In genomic region chr2:233122541-233122940, GRCh38 we compare ENCODE assay signal across 17 cellular contexts.
"Had no signal": no experiment of that assay in that cellular context is flagged by ENCODE, and none has a peak within 500 bp of the region (broad histone marks: within the 10 kb centered on the region; RNA-seq: fewer than 3 reads in every experiment).

No MANE protein-coding gene starts in this region.

- H3K4me1 Mint-ChIP-seq: neural crest cell had no signal

- H3K36me3 ChIP-seq: breast epithelium, gastrocnemius medialis, WERI-Rb-1 had no signal

- FAIRE-seq: astrocyte had no signal

- H3K4me1 ChIP-seq: breast epithelium, gastrocnemius medialis, heart left ventricle, testis had no signal

- H3K9ac ChIP-seq: SK-N-SH had no signal

- H3K27ac Mint-ChIP-seq: activated CD8-positive, alpha-beta memory T cell treated with anti-CD3 and anti-CD28 coated beads, Interleukin-2, amount 10 ng/mL, durations not matched to agents 7 days and 5 days; activated naive CD4-positive, alpha-beta T cell treated with anti-CD3 and anti-CD28 coated beads, Interleukin-2, amount 10 ng/mL, durations not matched to agents 7 days and 5 days; progenitor cell of endocrine pancreas; type B pancreatic cell had no signal

- H3K4me3 Mint-ChIP-seq: activated CD8-positive, alpha-beta memory T cell treated with anti-CD3 and anti-CD28 coated beads, Interleukin-2, amount 10 ng/mL, durations not matched to agents 7 days and 5 days; activated naive CD4-positive, alpha-beta T cell treated with anti-CD3 and anti-CD28 coated beads, Interleukin-2, amount 10 ng/mL, durations not matched to agents 7 days and 5 days; neural crest cell had no signal

- H3K4me2 ChIP-seq: SK-N-SH had no signal

- H3K27me3 Mint-ChIP-seq: activated CD8-positive, alpha-beta memory T cell treated with anti-CD3 and anti-CD28 coated beads, Interleukin-2, amount 10 ng/mL, durations not matched to agents 7 days and 5 days; activated naive CD4-positive, alpha-beta T cell treated with anti-CD3 and anti-CD28 coated beads, Interleukin-2, amount 10 ng/mL, durations not matched to agents 7 days and 5 days; progenitor cell of endocrine pancreas; type B pancreatic cell had no signal

- H3K9me3 Mint-ChIP-seq: activated naive CD4-positive, alpha-beta T cell treated with anti-CD3 and anti-CD28 coated beads, Interleukin-2, amount 10 ng/mL, durations not matched to agents 7 days and 5 days; neural crest cell had no signal

- H3K9me3 ChIP-seq: breast epithelium, gastrocnemius medialis, heart left ventricle, left lung, SK-N-SH, testis had no signal

- H3K27ac ChIP-seq: breast epithelium, gastrocnemius medialis, heart left ventricle, left lung, testis, WERI-Rb-1 had no signal

- DNase-seq: activated CD4-positive, alpha-beta T cell treated with anti-CD3 and anti-CD28 coated beads, Interleukin-2, amount 50 U/mL, for 4 hours; activated CD8-positive, alpha-beta memory T cell treated with anti-CD3 and anti-CD28 coated beads, Interleukin-2, amount 10 ng/mL, durations not matched to agents 7 days and 5 days; cortex of kidney; gastrocnemius medialis; heart left ventricle; left lung; midbrain; SK-N-SH; stimulated activated CD4-positive, alpha-beta T cell treated with anti-CD3 and anti-CD28 coated beads, Interleukin-2, amount 100 ng/mL, for 24 hours; testis; WERI-Rb-1 had no signal

- ATAC-seq: activated CD8-positive, alpha-beta memory T cell treated with anti-CD3 and anti-CD28 coated beads, Interleukin-2, amount 10 ng/mL, durations not matched to agents 7 days and 5 days; gastrocnemius medialis; heart left ventricle; left lung had no signal

- H3K27me3 ChIP-seq: breast epithelium, gastrocnemius medialis, heart left ventricle, left lung, testis had no signal

- H3K36me3 Mint-ChIP-seq: type B pancreatic cell had no signal

- H3K4me3 ChIP-seq: breast epithelium, gastrocnemius medialis, heart left ventricle, left lung, testis had no signal
